11 cellular contexts compared by ENCODE assay signal in the genomic region with DNA sequence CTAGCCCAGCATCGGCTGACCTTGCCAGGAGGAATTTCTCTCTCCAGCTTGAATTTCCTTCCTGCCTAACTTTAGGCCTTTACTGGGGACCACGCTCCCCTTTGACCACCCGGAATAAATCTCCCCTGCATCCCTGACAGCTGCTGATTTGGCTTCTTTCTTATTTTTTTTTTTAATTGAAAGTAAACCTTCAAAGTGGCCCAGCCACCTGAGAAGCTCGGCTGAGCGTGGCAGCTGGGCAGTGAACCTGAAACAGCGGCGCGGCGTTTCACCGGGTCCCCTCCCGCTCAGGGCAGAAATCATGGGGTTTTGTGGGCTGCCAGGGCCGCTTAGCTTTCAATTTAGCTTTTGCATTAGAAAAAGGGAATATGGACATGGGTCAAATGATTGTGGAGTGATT. TPM values are rescaled to one million over a fixed set of nuclear protein-coding genes. Genes with fewer than 3 reads are reported as not detected.
DNase-seq lines count a peak whose midpoint lies in the region; ATAC-seq and TF ChIP-seq lines count a peak whose summit lies in the region.
"Had no signal": no experiment of that assay in that cellular context is flagged by ENCODE, and none has a peak within 500 bp of the region (broad histone marks: within the 10 kb centered on the region; RNA-seq: fewer than 3 reads in every experiment).

No MANE protein-coding gene starts in this region.

- intact Hi-C loops in CD14-positive monocyte (cut with micrococcal nuclease) = no loop called here

- ATAC-seq in GM19438 (IDR thresholded peaks at IDR 0.05; ENCODE audit: low read depth, unreplicated experiment) = peak; percentile 82
- ATAC-seq in HG03095 (IDR thresholded peaks at IDR 0.05; ENCODE audit: unreplicated experiment) = peak; percentile 57
- no peak for ATAC-seq in HG03342 (IDR thresholded peaks at IDR 0.05; ENCODE audit: unreplicated experiment)

- no peak overlapping the region for H3K4me3 ChIP-seq in coronary artery

- H3K4me1 Mint-ChIP-seq in CD14-positive monocyte = peaks cover 10% of the 10 kb centered on the region

- peak overlapping the region in 1 of 7 donors; percentile 58 for H3K27ac Mint-ChIP-seq in CD14-positive monocyte

- H3K27me3 Mint-ChIP-seq in CD14-positive monocyte (ENCODE audit: low read depth in 3 of 3) = peaks cover 0 to 4% (median 0%) of the 10 kb centered on the region in 3 donors

- no peak overlapping the region for H3K27ac ChIP-seq in coronary artery

- TF ChIP-seq CTCF in coronary artery (IDR thresholded peaks at IDR 0.05) = no peak
- TF ChIP-seq CTCF in CD14-positive monocyte (IDR thresholded peaks at IDR 0.05) = no peak

- H3K4me3 Mint-ChIP-seq in CD14-positive monocyte = no peak overlapping the region

- H3K36me3 Mint-ChIP-seq in CD14-positive monocyte = no peaks in the 10 kb centered on the region

- peak; percentile 80 for DNase-seq in DMS79 (lab: John Stamatoyannopoulos, UW)
- peak; percentile 29 for DNase-seq in coronary artery (ENCODE audit: low spot score)
- no peak for DNase-seq in globus pallidus (ENCODE audit: low spot score)
- no peak for DNase-seq in ureter (ENCODE audit: low spot score)
- no peak for DNase-seq in CD14-positive monocyte (ENCODE audit: low spot score)
- DNase-seq: activated CD8-positive, alpha-beta memory T cell treated with anti-CD3 and anti-CD28 coated beads, Interleukin-2, amount 50 U/mL, for 4 hours; foreskin fibroblast had no signal

- H3K9me3 Mint-ChIP-seq in CD14-positive monocyte = peaks cover 0 to 5% (median 0%) of the 10 kb centered on the region in 7 donors

RNA-seq across cellular contexts. Expression of a gene that starts 32.0 kb away (rescaled TPM):
- not detected for total RNA-seq in ureter
- polyA plus RNA-seq in CD14-positive monocyte = under 1 TPM in 1 of 2 donors, not detected in 1; 0.10 TPM
- total RNA-seq: temporal lobe had no signal

Comparison
In these comparisons a context has a peak if more than half of its experiments do, and no peak if none do; other contexts are left out.
1. DNase-seq: peak in DMS79 (single experiment) and coronary artery (single experiment); none in globus pallidus (single experiment), ureter (single experiment) and CD14-positive monocyte (single experiment).